18 cellular contexts compared by ENCODE assay signal in genomic region chr6:168166627-168167026, GRCh38.
A peak's percentile ranks its signal among the peaks of the same experiment; 100 is the strongest.
DNase-seq lines count a peak whose midpoint lies in the region; TF ChIP-seq lines count a peak whose summit lies in the region.
"Had no signal": no experiment of that assay in that cellular context is flagged by ENCODE, and none has a peak within 500 bp of the region (broad histone marks: within the 10 kb centered on the region; RNA-seq: fewer than 3 reads in every experiment).

No MANE protein-coding gene starts in this region.

- peaks cover 0 to 3% (median 0%) of the 10 kb centered on the region in 4 donors for H3K27me3 ChIP-seq in esophagus muscularis mucosa
- H3K27me3 ChIP-seq: BLaER1 had no signal

- H3K27ac Mint-ChIP-seq in chondrocyte (ENCODE audit: unreplicated experiment) = no peak overlapping the region
- H3K27ac Mint-ChIP-seq: CD14-positive monocyte; CD4-positive, alpha-beta memory T cell; GM23338 had no signal

- no peaks in the 10 kb centered on the region for H3K9me3 Mint-ChIP-seq in chondrocyte (ENCODE audit: low read depth)

- no peak for TF ChIP-seq EP300 in esophagus muscularis mucosa (IDR thresholded peaks at IDR 0.05)

- no peak for TF ChIP-seq CTCF in chondrocyte (IDR thresholded peaks at IDR 0.05)
- TF ChIP-seq CTCF in esophagus muscularis mucosa (IDR thresholded peaks at IDR 0.05) = no peak

- no peaks in the 10 kb centered on the region for H3K27me3 Mint-ChIP-seq in chondrocyte (ENCODE audit: low read depth)

- no peak for TF ChIP-seq POLR2A in esophagus muscularis mucosa (IDR thresholded peaks at IDR 0.05; ENCODE audit: low read depth)

- intact Hi-C loops in esophagus muscularis mucosa (cut with DNase I) = no loop called here

- no peak overlapping the region for H3K4me3 ChIP-seq in esophagus muscularis mucosa
- H3K4me3 ChIP-seq: A549, BLaER1, GM23338, HAP-1 had no signal

- H3K4me3 Mint-ChIP-seq in chondrocyte (ENCODE audit: unreplicated experiment) = no peak overlapping the region
- H3K4me3 Mint-ChIP-seq: CD14-positive monocyte; CD4-positive, alpha-beta memory T cell; GM23338 had no signal

- 94% methylated on average over 7 of the region's 7 CpGs for WGBS in esophagus muscularis mucosa

- DNase-seq in activated CD8-positive, alpha-beta memory T cell treated with anti-CD3 and anti-CD28 coated beads for 24 hours = peak; percentile 21
- DNase-seq in activated CD8-positive, alpha-beta memory T cell treated with anti-CD3 and anti-CD28 coated beads, Interleukin-2, amount 50 U/mL, for 48 hours = no peak
- DNase-seq in chondrocyte (ENCODE audit: low spot score) = peak; percentile 37
- DNase-seq in esophagus muscularis mucosa (ENCODE audit: extremely low spot score) = peak; percentile 66
- peak; percentile 5 for DNase-seq in mucosa of gallbladder (ENCODE audit: low spot score)
- no peak for DNase-seq in NCI-H128 (lab: John Stamatoyannopoulos, UW; ENCODE audit: unreplicated experiment)
- no peak for DNase-seq in stimulated activated CD4-positive, alpha-beta T cell treated with anti-CD3 and anti-CD28 coated beads, Interleukin-15, amount 100 ng/mL, for 24 hours
- DNase-seq in GM19240 (ENCODE audit: insufficient read length, low spot score) = no peak
- DNase-seq: CD4-positive, alpha-beta memory T cell; DMS153; DMS79; GDM1 had no signal

- no peaks in the 10 kb centered on the region for H3K9me3 ChIP-seq in esophagus muscularis mucosa
- H3K9me3 ChIP-seq: A549, HAP-1 had no signal

- no peaks in the 10 kb centered on the region for H3K36me3 ChIP-seq in esophagus muscularis mucosa
- H3K36me3 ChIP-seq: BLaER1, HAP-1 had no signal

- peaks cover 0 to 14% (median 10%) of the 10 kb centered on the region in 4 donors for H3K4me1 ChIP-seq in esophagus muscularis mucosa
- H3K4me1 ChIP-seq: A549 had no signal

- H3K4me1 Mint-ChIP-seq in chondrocyte (ENCODE audit: low read depth) = peaks cover 12% of the 10 kb centered on the region
- H3K4me1 Mint-ChIP-seq: CD14-positive monocyte had no signal

- no peak overlapping the region for H3K27ac ChIP-seq in esophagus muscularis mucosa (replicated peaks in 1 of 4)
- H3K27ac ChIP-seq: 22Rv1, A549, BLaER1 had no signal

- no peaks in the 10 kb centered on the region for H3K36me3 Mint-ChIP-seq in chondrocyte (ENCODE audit: low read depth)
- H3K36me3 Mint-ChIP-seq: CD14-positive monocyte; CD4-positive, alpha-beta memory T cell had no signal

Comparison
In these comparisons a context has a peak if more than half of its experiments do, and no peak if none do; other contexts are left out.
1. DNase-seq: peak in activated CD8-positive, alpha-beta memory T cell treated with anti-CD3 and anti-CD28 coated beads for 24 hours (single experiment), chondrocyte (single experiment), esophagus muscularis mucosa (single experiment) and mucosa of gallbladder (single experiment); none in activated CD8-positive, alpha-beta memory T cell treated with anti-CD3 and anti-CD28 coated beads, Interleukin-2, amount 50 U/mL, for 48 hours (single experiment), NCI-H128 (single experiment), stimulated activated CD4-positive, alpha-beta T cell treated with anti-CD3 and anti-CD28 coated beads, Interleukin-15, amount 100 ng/mL, for 24 hours (single experiment) and GM19240 (single experiment).